Comparison of ENCODE assay signal across 21 cellular contexts in genomic region chr19:13315495-13315894, GRCh38.
"Had no signal": no experiment of that assay in that cellular context is flagged by ENCODE, and none has a peak within 500 bp of the region (broad histone marks: within the 10 kb centered on the region; RNA-seq: fewer than 3 reads in every experiment).

No MANE protein-coding gene starts in this region.

- H3K36me3 Mint-ChIP-seq: stimulated activated memory B cell treated with anti-CD40 and anti-IgM and Interleukin-4, amounts not matched to agents 10 μg/mL and 1 μg/mL and 100 μg/mL, for 72 hours had no signal

- H3K4me1 Mint-ChIP-seq: naive B cell; nephron; stimulated activated memory B cell treated with anti-CD40 and anti-IgM and Interleukin-4, amounts not matched to agents 10 μg/mL and 1 μg/mL and 100 μg/mL, for 72 hours had no signal

- H3K4me3 Mint-ChIP-seq: naive B cell; nephron; stimulated activated memory B cell treated with anti-CD40 and anti-IgM and Interleukin-4, amounts not matched to agents 10 μg/mL and 1 μg/mL and 100 μg/mL, for 72 hours; stimulated activated naive CD8-positive, alpha-beta T cell treated with anti-CD3 and anti-CD28 coated beads, Interleukin-15, Interleukin-2, amounts not matched to agents 100 ng/mL and 50 ng/mL, for 24 hours had no signal

- DNase-seq: effector CD4-positive, alpha-beta T cell; foreskin melanocyte; heart left ventricle; islet precursor cell; left lung; lower lobe of right lung; mesenchymal stem cell; naive B cell; occipital lobe; pancreas; retina; stimulated activated CD4-positive, alpha-beta T cell treated with anti-CD3 and anti-CD28 coated beads, Interleukin-4, amount 100 ng/mL, for 1 hour; tibial artery; upper lobe of right lung had no signal

- H3K9me3 ChIP-seq: lower lobe of right lung, pancreas, prostate gland, upper lobe of right lung, vagina had no signal

- H3K4me1 ChIP-seq: heart left ventricle, left lung, lower lobe of right lung, pancreas, prostate gland, tibial artery, upper lobe of right lung, vagina had no signal

- ATAC-seq: left lung; lower lobe of right lung; stimulated activated memory B cell treated with anti-CD40 and anti-IgM and Interleukin-4, amounts not matched to agents 10 μg/mL and 1 μg/mL and 100 μg/mL, for 72 hours; upper lobe of right lung had no signal

- FAIRE-seq: pancreas had no signal

- H3K27ac Mint-ChIP-seq: nephron; stimulated activated memory B cell treated with anti-CD40 and anti-IgM and Interleukin-4, amounts not matched to agents 10 μg/mL and 1 μg/mL and 100 μg/mL, for 72 hours; stimulated activated naive CD8-positive, alpha-beta T cell treated with anti-CD3 and anti-CD28 coated beads, Interleukin-15, Interleukin-2, amounts not matched to agents 100 ng/mL and 50 ng/mL, for 24 hours had no signal

- H3K36me3 ChIP-seq: heart left ventricle, left lung, lower lobe of right lung, pancreas, prostate gland, tibial artery, upper lobe of right lung, vagina had no signal

- H3K4me3 ChIP-seq: coronary artery, heart left ventricle, left lung, lower lobe of right lung, pancreas, prostate gland, smooth muscle cell, tibial artery, upper lobe of right lung, vagina had no signal

- H3K4me2 ChIP-seq: smooth muscle cell had no signal

- H3K27ac ChIP-seq: coronary artery, heart left ventricle, left lung, lower lobe of right lung, pancreas, prostate gland, tibial artery, upper lobe of right lung, vagina had no signal

- H3K27me3 ChIP-seq: pancreas, tibial artery, upper lobe of right lung, vagina had no signal
